Comparison of ENCODE assay signal across 9 cellular contexts in genomic region chr1:226704169-226704921, GRCh38. TPM values are rescaled to one million over a fixed set of nuclear protein-coding genes. Genes with fewer than 3 reads are reported as not detected.
DNase-seq lines count a peak whose midpoint lies in the region; ATAC-seq, FAIRE-seq and TF ChIP-seq lines count a peak whose summit lies in the region.
"Had no signal": no experiment of that assay in that cellular context is flagged by ENCODE, and none has a peak within 500 bp of the region (broad histone marks: within the 10 kb centered on the region; RNA-seq: fewer than 3 reads in every experiment).

No MANE protein-coding gene starts in this region.

- H3K4me3 Mint-ChIP-seq in H9 = peak overlapping the region; percentile 57 to 69; a peak in 3 of 5 replicates
- H3K4me3 Mint-ChIP-seq in natural killer cell treated with Interleukin-12 subunit alpha and Interleukin-12 subunit beta and Interleukin-15 and Interleukin-18, amount 100 ng/mL, for 72 hours = peak overlapping the region; percentile 73

- H3K27ac ChIP-seq in A549 (peak overlapping the region in 1 of 2 experiments; percentile 89; a peak in 2 of 6 replicates), H9 (ENCODE audit: insufficient read length, low read depth, low read length) (no peak overlapping the region), ascending aorta (peak overlapping the region; percentile 96 to 98), ovary (no peak overlapping the region)

- no peak for TF ChIP-seq EP300 in A549 (IDR thresholded peaks at IDR 0.05)
- TF ChIP-seq EP300 in ovary (IDR thresholded peaks at IDR 0.05) = no peak

- no peak for ATAC-seq in A549
- ATAC-seq in natural killer cell treated with Interleukin-12 subunit alpha and Interleukin-12 subunit beta and Interleukin-15 and Interleukin-18, amount 100 ng/mL, for 72 hours = no peak

- no peak overlapping the region for H3K14ac ChIP-seq in H9 (ENCODE audit: insufficient read depth, low read length)

- no peaks in the 10 kb centered on the region; a peak in 2 of 7 replicates for H3K36me3 Mint-ChIP-seq in H9 (ENCODE audit: insufficient read depth in 1 of 3, low read depth in 3 of 3)
- H3K36me3 Mint-ChIP-seq in natural killer cell treated with Interleukin-12 subunit alpha and Interleukin-12 subunit beta and Interleukin-15 and Interleukin-18, amount 100 ng/mL, for 72 hours = peaks cover 4% of the 10 kb centered on the region

- no peak overlapping the region for H3T11ph ChIP-seq in H9 (ENCODE audit: low read length)

- no peaks in the 10 kb centered on the region for H3K9me3 ChIP-seq in A549
- H3K9me3 ChIP-seq in H9 (ENCODE audit: control insufficient read depth, low read depth, low read length) = no peaks in the 10 kb centered on the region
- no peaks in the 10 kb centered on the region for H3K9me3 ChIP-seq in ascending aorta
- no peaks in the 10 kb centered on the region for H3K9me3 ChIP-seq in ovary
- H3K9me3 ChIP-seq: SJSA1 had no signal

- H4K8ac ChIP-seq in H9 (replicated peaks; ENCODE audit: insufficient read length, low read depth, low read length) = no peak overlapping the region

- no peak overlapping the region for H3K27ac Mint-ChIP-seq in H9
- peak overlapping the region; percentile 80 to 84 for H3K27ac Mint-ChIP-seq in natural killer cell treated with Interleukin-12 subunit alpha and Interleukin-12 subunit beta and Interleukin-15 and Interleukin-18, amount 100 ng/mL, for 72 hours

- no peak for TF ChIP-seq RAD21 in A549 (conservative IDR thresholded peaks at IDR 0.05 in 1 of 2, IDR thresholded peaks at IDR 0.05 in 1 of 2)

- peak overlapping the region; percentile 68; the same call in 2 of the 3 replicates for H3K4me3 ChIP-seq in A549
- H3K4me3 ChIP-seq in ascending aorta = peak overlapping the region in 1 of 2 donors; percentile 61
- no peak overlapping the region for H3K4me3 ChIP-seq in ovary

- no peaks in the 10 kb centered on the region for H3K79me1 ChIP-seq in H9 (ENCODE audit: insufficient read depth, low read depth, low read length, poor library complexity, severe bottlenecking)

- TF ChIP-seq POLR2A in A549 (IDR thresholded peaks at IDR 0.05; ENCODE audit: low read length) = no peak
- TF ChIP-seq POLR2A in ovary (IDR thresholded peaks at IDR 0.05) = no peak

- H3K27me3 ChIP-seq in H9 (ENCODE audit: insufficient read depth, low read length) (no peaks in the 10 kb centered on the region), ascending aorta (no peaks in the 10 kb centered on the region), ovary (no peaks in the 10 kb centered on the region)
- H3K27me3 ChIP-seq: SJSA1 had no signal

- H2BK12ac ChIP-seq in H9 (ENCODE audit: insufficient read length, low read depth, low read length) = no peak overlapping the region

- no peaks in the 10 kb centered on the region for H3K79me2 ChIP-seq in H9 (ENCODE audit: insufficient read depth, low read length)

- no peak overlapping the region for H2BK20ac ChIP-seq in H9 (ENCODE audit: low read depth, low read length, poor library complexity, severe bottlenecking)

- H3K9ac ChIP-seq in H9 (ENCODE audit: extremely low read depth, insufficient read length, low read length) = no peak overlapping the region

- H2BK15ac ChIP-seq in H9 (ENCODE audit: low read depth, low read length) = no peak overlapping the region

- peaks cover 0 to 4% of the 10 kb centered on the region in 2 experiments; a peak in 1 of 5 replicates for H3K9me3 Mint-ChIP-seq in H9
- H3K9me3 Mint-ChIP-seq in natural killer cell treated with Interleukin-12 subunit alpha and Interleukin-12 subunit beta and Interleukin-15 and Interleukin-18, amount 100 ng/mL, for 72 hours = no peaks in the 10 kb centered on the region

- intact Hi-C loops in ascending aorta (cut with DNase I) (loop anchor here (5.0 kb wide), 1 partner anchor 72 kb away; no protein-coding TSS in a partner anchor), ovary (cut with DNase I) (no loop called here)

- no peak overlapping the region for H2BK5ac ChIP-seq in H9 (ENCODE audit: insufficient read length, low read length)

- no peaks in the 10 kb centered on the region for H4K20me1 ChIP-seq in H9 (ENCODE audit: control insufficient read depth, insufficient read depth, insufficient read length)

- H2AFZ ChIP-seq in H9 (ENCODE audit: low read length) = no peak overlapping the region

- H3K23me2 ChIP-seq in H9 (ENCODE audit: insufficient read length, low read depth, low read length, poor library complexity, severe bottlenecking) = peaks cover 2% of the 10 kb centered on the region

- no peak overlapping the region for H3K56ac ChIP-seq in H9 (ENCODE audit: insufficient read length, low read depth, low read length)

- no peak overlapping the region for H4K5ac ChIP-seq in H9 (ENCODE audit: insufficient read length, low read depth, low read length)

- H3K4me1 ChIP-seq in A549 (0 out of 3 replicates have a peak, but pooled peaks cover 7% of the 10 kb centered on the region), H9 (ENCODE audit: insufficient read depth, low read length) (peaks cover 10% of the 10 kb centered on the region; the same call in 1 of the 2 replicates), ascending aorta (peaks cover 0 to 13% of the 10 kb centered on the region in 2 donors), ovary (ENCODE audit: insufficient read depth) (peaks cover 4% of the 10 kb centered on the region)

- H4K91ac ChIP-seq in H9 (ENCODE audit: insufficient read length, low read depth, low read length) = no peak overlapping the region

- peak overlapping the region; percentile 78 for H3K4me2 ChIP-seq in A549
- H3K4me2 ChIP-seq in H9 (ENCODE audit: insufficient read depth, insufficient read length, low read length) = no peak overlapping the region

- no peak overlapping the region for H2BK120ac ChIP-seq in H9 (ENCODE audit: low read depth, low read length, poor library complexity, severe bottlenecking)

- CTCF ChIA-PET in A549 (lab: Yijun Ruan, JAX) = interaction anchor here (1.1 to 1.3 kb wide), 2 partner anchors 70 to 124 kb away, joined by 3 to 4 read pairs; no protein-coding TSS in a partner anchor

- TF ChIP-seq CTCF in A549 (IDR thresholded peaks at IDR 0.05) = no peak
- no peak for TF ChIP-seq CTCF in H9 (conservative IDR thresholded peaks at IDR 0.05)
- TF ChIP-seq CTCF in ascending aorta (IDR thresholded peaks at IDR 0.05) = no peak
- no peak for TF ChIP-seq CTCF in ovary (IDR thresholded peaks at IDR 0.05)

- no peak overlapping the region for H3K23ac ChIP-seq in H9 (ENCODE audit: insufficient read length, low read depth, low read length)

- no peak overlapping the region for H3K18ac ChIP-seq in H9 (ENCODE audit: insufficient read length, low read depth, low read length)

- H3K36me3 ChIP-seq in ascending aorta = no peaks in the 10 kb centered on the region
- no peaks in the 10 kb centered on the region for H3K36me3 ChIP-seq in ovary

- H2AK5ac ChIP-seq in H9 (ENCODE audit: insufficient read length, low read length) = no peak overlapping the region

- no peak for FAIRE-seq in A549 (lab: Jason Lieb, UNC)

- WGBS in A549 (ENCODE audit: missing lambda C conversion rate) = 83% methylated on average over 10 of the region's 10 CpGs
- WGBS in H9 (ENCODE audit: extremely low coverage, insufficient read length, low lambda C conversion rate) = 100% methylated on average over 1 of the region's 10 CpGs
- WGBS in ovary, 3 donors = 71 to 78% (median 76%) methylated on average over 10 of the region's 10 CpGs

- peaks cover 25% of the 10 kb centered on the region in 2 experiments for H3K4me1 Mint-ChIP-seq in H9
- peaks cover 49 to 58% of the 10 kb centered on the region in 2 donors for H3K4me1 Mint-ChIP-seq in natural killer cell treated with Interleukin-12 subunit alpha and Interleukin-12 subunit beta and Interleukin-15 and Interleukin-18, amount 100 ng/mL, for 72 hours (ENCODE audit: low read depth in 2 of 2)

- H3K4ac ChIP-seq in H9 (ENCODE audit: low read depth, low read length) = no peak overlapping the region

- POLR2A ChIA-PET in A549 (lab: Yijun Ruan, JAX) = interaction anchor here (0.6 to 1.4 kb wide), 2 partner anchors 17 to 22 kb away, joined by 3 read pairs; no protein-coding TSS in a partner anchor

- DNase-seq in A549 (ENCODE audit: low read depth in 1 of 2, low spot score in 1 of 2) (no peak), H9 (no peak), ascending aorta (ENCODE audit: low spot score in 2 of 2) (no peak), NCI-H2171 (lab: John Stamatoyannopoulos, UW) (no peak), ovary (no peak)
- no peak for DNase-seq in natural killer cell treated with Interleukin-12 subunit alpha and Interleukin-12 subunit beta and Interleukin-15 and Interleukin-18, amount 100 ng/mL, for 72 hours (ENCODE audit: low spot score)
- no peak for DNase-seq in stimulated activated CD4-positive, alpha-beta T cell treated with anti-CD3 and anti-CD28 coated beads, Interleukin-12 subunit alpha, Interleukin-12 subunit beta, amount 100 ng/mL, for 4 hours
- DNase-seq in stimulated activated naive CD4-positive, alpha-beta T cell (lab: John Stamatoyannopoulos, UW) = no peak

- H3K27me3 Mint-ChIP-seq in H9 (ENCODE audit: low read depth) = no peaks in the 10 kb centered on the region
- H3K27me3 Mint-ChIP-seq in natural killer cell treated with Interleukin-12 subunit alpha and Interleukin-12 subunit beta and Interleukin-15 and Interleukin-18, amount 100 ng/mL, for 72 hours = peaks cover 0 to 2% of the 10 kb centered on the region in 2 donors

TF ChIP-seq in A549, 52 proteins besides CTCF, POLR2A, EP300 and RAD21:
- TF ChIP-seq ESRRA (IDR thresholded peaks at IDR 0.05; ENCODE audit: borderline replicate concordance, low read length) (no peak), ZFP36 (IDR thresholded peaks at IDR 0.05; ENCODE audit: borderline replicate concordance, partially characterized antibody) (no peak), FOXS1 (CRISPR knock-in tag; IDR thresholded peaks at IDR 0.05) (no peak), SMC3 (IDR thresholded peaks at IDR 0.05) (no peak), USF2 (IDR thresholded peaks at IDR 0.05) (no peak), CEBPB (IDR thresholded peaks at IDR 0.05) (no peak), FOSB (CRISPR knock-in tag; IDR thresholded peaks at IDR 0.05) (no peak)

RNA-seq across cellular contexts. Expression of gene ITPKB, which starts 34.7 kb away (rescaled TPM):
- polyA plus RNA-seq in A549 (2011; rRNA removed) = 1.7 and 2.1 TPM in 2 replicates
- 0.74 and 1.1 TPM in 2 replicates for polyA plus RNA-seq in A549 (2012; cell fraction: cytosol; rRNA removed)
- polyA plus RNA-seq in A549 (2012; cell fraction: nucleus; rRNA removed) = 1.7 and 1.9 TPM in 2 replicates
- 1.8 to 2.8 TPM (median 2.6 TPM) in 3 replicates for polyA plus RNA-seq in A549 (2017; fragmentation: RNase III; extraction: RNeasy Plus Mini Kit Qiagen cat#74134 plus additional on column Dnase treatment)
- polyA minus RNA-seq in A549 (2011; rRNA and poly(A)+ RNA removed) = 4.9 and 5.6 TPM in 2 replicates
- 3.8 and 4.0 TPM in 2 replicates for total RNA-seq in H9 (2021)
- total RNA-seq in ascending aorta = 27.5 TPM
- 10 to 100 TPM; 27.2 to 35.2 TPM for total RNA-seq in natural killer cell treated with Interleukin-12 subunit alpha and Interleukin-12 subunit beta and Interleukin-15 and Interleukin-18, amount 100 ng/mL, for 72 hours
- 10 to 100 TPM; 13.6 to 43.2 (median 20.5) TPM for total RNA-seq in ovary
- polyA plus RNA-seq in ovary = 10 to 100 TPM; 11.3 to 19.5 TPM

Comparison
In these comparisons a context has a peak if more than half of its experiments do, and no peak if none do; other contexts are left out.
1. H3K27ac ChIP-seq: peak in ascending aorta (2 of 2); none in H9 (single experiment) and ovary (0 of 2).
2. H3K27ac Mint-ChIP-seq: peak in natural killer cell treated with Interleukin-12 subunit alpha and Interleukin-12 subunit beta and Interleukin-15 and Interleukin-18, amount 100 ng/mL, for 72 hours (2 of 2); none in H9 (0 of 3).